In the genomic region with DNA sequence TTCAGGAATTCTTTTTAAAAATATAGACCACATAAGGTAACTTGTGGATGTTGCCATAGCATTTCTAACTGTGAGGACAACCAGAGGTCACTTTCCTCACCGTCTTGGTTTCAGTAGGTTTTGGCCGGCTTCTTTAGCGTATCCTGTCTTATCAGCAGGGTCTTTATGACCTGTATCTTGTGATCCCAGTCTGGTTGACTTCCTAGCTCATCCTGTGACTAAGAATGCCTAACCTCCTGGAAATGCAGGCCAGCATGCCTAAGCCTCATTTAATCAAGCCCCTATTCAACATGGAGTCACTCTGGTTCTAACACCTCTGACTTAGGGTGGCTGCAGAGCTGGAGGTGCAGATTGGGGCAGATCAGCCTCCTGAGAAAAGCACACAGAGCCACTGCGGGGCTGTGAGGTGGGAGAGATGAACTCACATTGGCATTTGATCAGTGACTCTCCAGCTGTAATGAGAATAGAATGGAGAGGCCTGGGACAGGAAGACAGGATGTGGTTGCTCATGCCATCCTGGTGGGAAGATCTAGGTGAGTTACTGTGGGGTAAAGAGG, we compare ENCODE assay signal across 17 cellular contexts. TPM values are rescaled to one million over a fixed set of nuclear protein-coding genes. Genes with fewer than 3 reads are reported as not detected.
A peak's percentile ranks its signal among the peaks of the same experiment; 100 is the strongest.
DNase-seq lines count a peak whose midpoint lies in the region; ATAC-seq and TF ChIP-seq lines count a peak whose summit lies in the region.
"Had no signal": no experiment of that assay in that cellular context is flagged by ENCODE, and none has a peak within 500 bp of the region (broad histone marks: within the 10 kb centered on the region; RNA-seq: fewer than 3 reads in every experiment).

No MANE protein-coding gene starts in this region.

- H3K27me3 ChIP-seq in BLaER1 treated with 17β-estradiol and CSF1 and Interleukin-3, amounts not matched to agents 10 nM and 100 nM = no peaks in the 10 kb centered on the region
- H3K27me3 ChIP-seq in IMR-90 (ENCODE audit: control insufficient read depth, insufficient read depth, low read length) (no peaks in the 10 kb centered on the region), thyroid gland (no peaks in the 10 kb centered on the region)
- H3K27me3 ChIP-seq: SJCRH30 had no signal

- no peak overlapping the region for H3K23ac ChIP-seq in IMR-90 (ENCODE audit: low read depth, low read length)

- DNase-seq in IMR-90 (no peak), SW480 (ENCODE audit: low spot score) (peak; percentile 23), kidney tubule cell (ENCODE audit: low spot score) (peak; percentile 61), DMS79 treated with DMSO at 0.1 percent for 48 hours (lab: John Stamatoyannopoulos, UW) (no peak), thyroid gland (no peak), ecto neural progenitor cell (ENCODE audit: low spot score) (no peak)
- no peak for DNase-seq in activated effector memory CD4-positive, alpha-beta T cell treated with Interleukin-2 at 50 U/mL for 16 hours
- DNase-seq: AML-193; CD8-positive, alpha-beta T cell; EL; GM23248; NCI-H1930; NCI-H2171; NCI-H510A; SJCRH30 had no signal

- no peak overlapping the region for H3K56ac ChIP-seq in IMR-90 (ENCODE audit: extremely low read depth, insufficient read depth, low read length)

- dilution Hi-C loops in IMR-90 (cut with HindIII; ENCODE audit: low sequenced_read_pairs, unreplicated experiment) = no loop called here

- no peak overlapping the region for H3K4me3 ChIP-seq in BLaER1 treated with 17β-estradiol and CSF1 and Interleukin-3, amounts not matched to agents 10 nM and 100 nM
- no peak overlapping the region for H3K4me3 ChIP-seq in IMR-90 (ENCODE audit: insufficient read depth, low read depth, low read length)
- no peak overlapping the region for H3K4me3 ChIP-seq in thyroid gland (replicated peaks in 1 of 3)
- H3K4me3 ChIP-seq: GM23248, SJCRH30 had no signal

- no peak overlapping the region for H2AK5ac ChIP-seq in IMR-90 (ENCODE audit: low read depth, low read length)

- CTCF ChIA-PET in IMR-90 (lab: Yijun Ruan, JAX) = no interaction called here

- peak overlapping the region in 3 of 11 experiments; percentile 0 to 27 (median 20); a peak in 4 of 22 replicates for H3K27ac ChIP-seq in BLaER1 treated with 17β-estradiol and CSF1 and Interleukin-3, amounts not matched to agents 10 nM and 100 nM
- H3K27ac ChIP-seq in IMR-90 (ENCODE audit: insufficient read depth, low read length) = no peak overlapping the region
- no peak overlapping the region for H3K27ac ChIP-seq in thyroid gland
- H3K27ac ChIP-seq: GM23248, KMS-11, SJCRH30 had no signal

- H2BK120ac ChIP-seq in IMR-90 (ENCODE audit: low read depth, low read length) = no peak overlapping the region

- no peak for TF ChIP-seq POLR2A in IMR-90 (IDR thresholded peaks at IDR 0.05; ENCODE audit: low read depth, low read length)
- no peak for TF ChIP-seq POLR2A in thyroid gland (IDR thresholded peaks at IDR 0.05)

- H3K14ac ChIP-seq in IMR-90 (replicated peaks; ENCODE audit: low read depth, low read length) = no peak overlapping the region

- H3K4me1 ChIP-seq in BLaER1 treated with 17β-estradiol and CSF1 and Interleukin-3, amounts not matched to agents 10 nM and 100 nM = peaks cover 31 to 88% (median 80%) of the 10 kb centered on the region in 10 experiments
- H3K4me1 ChIP-seq in IMR-90 (ENCODE audit: control insufficient read depth, insufficient read depth, low read length) (peaks cover 2% of the 10 kb centered on the region; the same call in 1 of the 2 replicates), thyroid gland (no peaks in the 10 kb centered on the region)
- H3K4me1 ChIP-seq: SJCRH30 had no signal

- no peak overlapping the region for H2AK9ac ChIP-seq in IMR-90 (replicated peaks; ENCODE audit: low read depth, low read length, poor library complexity)

- no peak overlapping the region for H3K4ac ChIP-seq in IMR-90 (ENCODE audit: low read depth, low read length)

- no peak overlapping the region for H4K8ac ChIP-seq in IMR-90 (ENCODE audit: low read depth in 2 of 2, low read length in 2 of 2)

- peak overlapping the region; percentile 0 for H2AFZ ChIP-seq in IMR-90 (replicated peaks; ENCODE audit: low read length, poor library complexity)
- H2AFZ ChIP-seq: GM23248 had no signal

- POLR2A ChIA-PET in IMR-90 (lab: Charles Lee; ENCODE audit: unreplicated experiment) = no interaction called here

- TF ChIP-seq CTCF in IMR-90 (conservative IDR thresholded peaks at IDR 0.05; ENCODE audit: low read depth, low read length) = no peak
- TF ChIP-seq CTCF in thyroid gland (IDR thresholded peaks at IDR 0.05) = no peak

- H2BK5ac ChIP-seq in IMR-90 (ENCODE audit: low read depth, low read length, poor library complexity, severe bottlenecking) = no peak overlapping the region

- H4K20me1 ChIP-seq in BLaER1 treated with 17β-estradiol and CSF1 and Interleukin-3, amounts not matched to agents 10 nM and 100 nM = no peaks in the 10 kb centered on the region
- no peaks in the 10 kb centered on the region for H4K20me1 ChIP-seq in IMR-90 (ENCODE audit: insufficient read depth, low read length)

- no peak for TF ChIP-seq RAD21 in IMR-90 (IDR thresholded peaks at IDR 0.05; ENCODE audit: low read length)

- H3K9me1 ChIP-seq in IMR-90 (ENCODE audit: insufficient read depth, low read length) = peaks cover 8% of the 10 kb centered on the region

- in situ Hi-C loops in IMR-90 (cut with MboI; ENCODE audit: low sequenced_read_pairs) = no loop called here

- H4K5ac ChIP-seq in IMR-90 (ENCODE audit: low read depth, low read length) = no peak overlapping the region

- peak overlapping the region in 9 of 11 experiments; percentile 75 to 87 (median 82); a peak in 18 of 22 replicates for H3K4me2 ChIP-seq in BLaER1 treated with 17β-estradiol and CSF1 and Interleukin-3, amounts not matched to agents 10 nM and 100 nM
- H3K4me2 ChIP-seq in IMR-90 (ENCODE audit: low read depth, low read length) = no peak overlapping the region
- H3K4me2 ChIP-seq: KMS-11 had no signal

- no peaks in the 10 kb centered on the region for H3K79me1 ChIP-seq in IMR-90 (ENCODE audit: low read depth in 1 of 2, low read length in 2 of 2)

- no peak overlapping the region for H2BK20ac ChIP-seq in IMR-90 (ENCODE audit: low read depth, low read length)

- no peaks in the 10 kb centered on the region for H3K9me3 ChIP-seq in BLaER1 treated with 17β-estradiol and CSF1 and Interleukin-3, amounts not matched to agents 10 nM and 100 nM (replicated peaks in 1 of 11)
- H3K9me3 ChIP-seq in IMR-90 (ENCODE audit: control insufficient read depth, insufficient read depth, low read length) (no peaks in the 10 kb centered on the region), thyroid gland (no peaks in the 10 kb centered on the region)
- H3K9me3 ChIP-seq: SJCRH30 had no signal

- no peak overlapping the region for H4K91ac ChIP-seq in IMR-90 (ENCODE audit: insufficient read depth, low read depth, low read length)

- no peaks in the 10 kb centered on the region for H3K36me3 ChIP-seq in BLaER1 treated with 17β-estradiol and CSF1 and Interleukin-3, amounts not matched to agents 10 nM and 100 nM
- H3K36me3 ChIP-seq in IMR-90 (ENCODE audit: control insufficient read depth, insufficient read depth, low read length) (no peaks in the 10 kb centered on the region), thyroid gland (no peaks in the 10 kb centered on the region)
- H3K36me3 ChIP-seq: SJCRH30 had no signal

- WGBS in IMR-90 (ENCODE audit: extremely low coverage in 2 of 2, insufficient read length in 1 of 2), 2 experiments = 100% methylated on average over 3 of the region's 4 CpGs; no CpG with 5 or more reads in 1 of the 2 experiments
- 90 to 94% methylated on average over 4 of the region's 4 CpGs for WGBS in thyroid gland, 2 donors

- no peak overlapping the region for H2BK15ac ChIP-seq in IMR-90 (ENCODE audit: low read depth, low read length)

- intact Hi-C loops in IMR-90 (cut with micrococcal nuclease) = no loop called here
- intact Hi-C loops in thyroid gland (cut with DNase I) = no loop called here

- H3K9ac ChIP-seq in BLaER1 treated with 17β-estradiol and CSF1 and Interleukin-3, amounts not matched to agents 10 nM and 100 nM = no peak overlapping the region
- no peak overlapping the region for H3K9ac ChIP-seq in IMR-90 (ENCODE audit: low read depth, low read length)
- H3K9ac ChIP-seq: GM23248, KMS-11 had no signal

- H3K18ac ChIP-seq in IMR-90 (ENCODE audit: low read depth, low read length) = no peak overlapping the region

- no peak for ATAC-seq in IMR-90 (ENCODE audit: low read depth)
- ATAC-seq: CD8-positive, alpha-beta T cell had no signal

- BruUV-seq in IMR-90 (replicated peaks; lab: Mats Ljungman, UMichigan) = no TSS peak

TF ChIP-seq in IMR-90, 13 proteins besides CTCF, POLR2A, EP300 and RAD21:
- TF ChIP-seq, protein P1, sequence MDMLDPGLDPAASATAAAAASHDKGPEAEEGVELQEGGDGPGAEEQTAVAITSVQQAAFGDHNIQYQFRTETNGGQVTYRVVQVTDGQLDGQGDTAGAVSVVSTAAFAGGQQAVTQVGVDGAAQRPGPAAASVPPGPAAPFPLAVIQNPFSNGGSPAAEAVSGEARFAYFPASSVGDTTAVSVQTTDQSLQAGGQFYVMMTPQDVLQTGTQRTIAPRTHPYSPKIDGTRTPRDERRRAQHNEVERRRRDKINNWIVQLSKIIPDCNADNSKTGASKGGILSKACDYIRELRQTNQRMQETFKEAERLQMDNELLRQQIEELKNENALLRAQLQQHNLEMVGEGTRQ (IDR thresholded peaks at IDR 0.05; ENCODE audit: low read depth, low read length) = no peak
- TF ChIP-seq MXI1 (IDR thresholded peaks at IDR 0.05; ENCODE audit: borderline replicate concordance, low read depth, low read length) (no peak), RFX5 (IDR thresholded peaks at IDR 0.05; ENCODE audit: low read depth, low read length) (no peak)

RNA-seq across cellular contexts. Expression of a gene that starts 41.1 kb away (rescaled TPM):
- total RNA-seq in IMR-90 (2012; rRNA removed) = 19.7 and 23.5 TPM in 2 replicates
- polyA plus RNA-seq in IMR-90 (2012; rRNA removed) = 21.8 and 23.0 TPM in 2 replicates
- 7.9 and 10.6 TPM in 2 replicates for polyA plus RNA-seq in IMR-90 (2012; cell fraction: cytosol; rRNA removed)
- polyA plus RNA-seq in IMR-90 (2012; cell fraction: nucleus; rRNA removed; ENCODE audit: low replicate concordance) = 57.4 and 109 TPM in 2 replicates
- total RNA-seq in thyroid gland = 10 to 100 TPM; 24.7 to 39.3 (median 29.3) TPM

Comparison
In these comparisons a context has a peak if more than half of its experiments do, and no peak if none do; other contexts are left out.
1. DNase-seq: peak in SW480 (single experiment) and kidney tubule cell (single experiment); none in IMR-90 (single experiment), activated effector memory CD4-positive, alpha-beta T cell treated with Interleukin-2 at 50 U/mL for 16 hours (single experiment), DMS79 treated with DMSO at 0.1 percent for 48 hours (single experiment), thyroid gland (0 of 2) and ecto neural progenitor cell (single experiment).